ENCODE assay signal across 17 cellular contexts in genomic region chr16:72845322-72846020, GRCh38.
DNase-seq lines count a peak whose midpoint lies in the region; ATAC-seq and TF ChIP-seq lines count a peak whose summit lies in the region.
"Had no signal": no experiment of that assay in that cellular context is flagged by ENCODE, and none has a peak within 500 bp of the region (broad histone marks: within the 10 kb centered on the region; RNA-seq: fewer than 3 reads in every experiment).

No MANE protein-coding gene starts in this region.

- no peaks in the 10 kb centered on the region for H3K36me3 Mint-ChIP-seq in activated naive CD8-positive, alpha-beta T cell treated with anti-CD3 and anti-CD28 coated beads, Interleukin-2, amount 10 ng/mL, durations not matched to agents 7 days and 5 days
- no peaks in the 10 kb centered on the region for H3K36me3 Mint-ChIP-seq in activated naive CD8-positive, alpha-beta T cell treated with anti-CD3 and anti-CD28 coated beads for 36 hours
- H3K36me3 Mint-ChIP-seq in neural crest cell (ENCODE audit: low read depth) (peaks cover 4% of the 10 kb centered on the region), type B pancreatic cell (peaks cover 11% of the 10 kb centered on the region)
- H3K36me3 Mint-ChIP-seq in activated CD4-positive, alpha-beta T cell treated with anti-CD3 and anti-CD28 coated beads, Interleukin-2, amount 10 ng/mL, durations not matched to agents 24 days and 14 days (ENCODE audit: low read depth), result no peaks in the 10 kb centered on the region
- H3K36me3 Mint-ChIP-seq: CD4-positive, alpha-beta memory T cell had no signal

- POLR2A ChIA-PET in activated naive CD8-positive, alpha-beta T cell treated with anti-CD3 and anti-CD28 coated beads, Interleukin-2, amount 10 ng/mL, durations not matched to agents 7 days and 5 days (lab: Charles Lee), result no interaction called here

- H3K27me3 Mint-ChIP-seq in activated naive CD8-positive, alpha-beta T cell treated with anti-CD3 and anti-CD28 coated beads, Interleukin-2, amount 10 ng/mL, durations not matched to agents 7 days and 5 days, result peaks cover 24% of the 10 kb centered on the region
- peaks cover 32% of the 10 kb centered on the region for H3K27me3 Mint-ChIP-seq in activated naive CD8-positive, alpha-beta T cell treated with anti-CD3 and anti-CD28 coated beads for 36 hours
- H3K27me3 Mint-ChIP-seq in neural crest cell (ENCODE audit: low read depth) (no peaks in the 10 kb centered on the region), type B pancreatic cell (no peaks in the 10 kb centered on the region)
- H3K27me3 Mint-ChIP-seq in activated CD4-positive, alpha-beta T cell treated with anti-CD3 and anti-CD28 coated beads, Interleukin-2, amount 10 ng/mL, durations not matched to agents 24 days and 14 days, result peaks cover 7% of the 10 kb centered on the region

- no peak overlapping the region for H3K4me3 Mint-ChIP-seq in activated naive CD8-positive, alpha-beta T cell treated with anti-CD3 and anti-CD28 coated beads, Interleukin-2, amount 10 ng/mL, durations not matched to agents 7 days and 5 days
- no peak overlapping the region for H3K4me3 Mint-ChIP-seq in activated naive CD8-positive, alpha-beta T cell treated with anti-CD3 and anti-CD28 coated beads for 36 hours
- peak overlapping the region; percentile 16 for H3K4me3 Mint-ChIP-seq in neural crest cell
- no peak overlapping the region for H3K4me3 Mint-ChIP-seq in type B pancreatic cell
- H3K4me3 Mint-ChIP-seq in activated CD4-positive, alpha-beta T cell treated with anti-CD3 and anti-CD28 coated beads, Interleukin-2, amount 10 ng/mL, durations not matched to agents 24 days and 14 days, result no peak overlapping the region
- H3K4me3 Mint-ChIP-seq: CD4-positive, alpha-beta memory T cell had no signal

- peaks cover 33% of the 10 kb centered on the region for H3K4me1 Mint-ChIP-seq in activated naive CD8-positive, alpha-beta T cell treated with anti-CD3 and anti-CD28 coated beads, Interleukin-2, amount 10 ng/mL, durations not matched to agents 7 days and 5 days
- peaks cover 13% of the 10 kb centered on the region for H3K4me1 Mint-ChIP-seq in activated naive CD8-positive, alpha-beta T cell treated with anti-CD3 and anti-CD28 coated beads for 36 hours
- H3K4me1 Mint-ChIP-seq in neural crest cell (peaks cover 85% of the 10 kb centered on the region), type B pancreatic cell (ENCODE audit: unreplicated experiment) (peaks cover 66% of the 10 kb centered on the region)
- H3K4me1 Mint-ChIP-seq in activated CD4-positive, alpha-beta T cell treated with anti-CD3 and anti-CD28 coated beads, Interleukin-2, amount 10 ng/mL, durations not matched to agents 24 days and 14 days, result peaks cover 22% of the 10 kb centered on the region

- no peak for DNase-seq in activated naive CD8-positive, alpha-beta T cell treated with anti-CD3 and anti-CD28 coated beads, Interleukin-2, amount 10 ng/mL, durations not matched to agents 7 days and 5 days
- DNase-seq in activated naive CD8-positive, alpha-beta T cell treated with anti-CD3 and anti-CD28 coated beads for 36 hours, result no peak
- DNase-seq in NCI-H774 (lab: John Stamatoyannopoulos, UW) (peak; percentile 5), neural crest cell (ENCODE audit: low read depth, low spot score) (no peak), type B pancreatic cell (ENCODE audit: extremely low spot score, unreplicated experiment) (no peak)
- no peak for DNase-seq in activated CD4-positive, alpha-beta T cell treated with anti-CD3 and anti-CD28 coated beads for 48 hours
- no peak for DNase-seq in activated CD4-positive, alpha-beta T cell treated with anti-CD3 and anti-CD28 coated beads, Interleukin-2, amount 10 ng/mL, durations not matched to agents 24 days and 14 days
- DNase-seq: CD4-positive, alpha-beta memory T cell; DMS79 treated with DMSO at 0.1 percent for 48 hours; NCI-H1048; NCI-H146; NCI-H2081 treated with DMSO at 0.1 percent for 48 hours; NCI-H2227 treated with DMSO at 0.1 percent for 48 hours; NCI-H69 had no signal

- intact Hi-C loops in activated CD4-positive, alpha-beta T cell treated with anti-CD3 and anti-CD28 coated beads, Interleukin-2, amount 10 ng/mL, durations not matched to agents 24 days and 14 days (cut with micrococcal nuclease), result no loop called here

- ATAC-seq in activated naive CD8-positive, alpha-beta T cell treated with anti-CD3 and anti-CD28 coated beads, Interleukin-2, amount 10 ng/mL, durations not matched to agents 7 days and 5 days (ENCODE audit: low read depth), result no peak
- ATAC-seq in GM18907 (IDR thresholded peaks at IDR 0.05; ENCODE audit: unreplicated experiment), result no peak
- ATAC-seq: HCT116, Right ventricle myocardium inferior had no signal

- H3K9me3 Mint-ChIP-seq in activated naive CD8-positive, alpha-beta T cell treated with anti-CD3 and anti-CD28 coated beads, Interleukin-2, amount 10 ng/mL, durations not matched to agents 7 days and 5 days, result no peaks in the 10 kb centered on the region
- H3K9me3 Mint-ChIP-seq in activated naive CD8-positive, alpha-beta T cell treated with anti-CD3 and anti-CD28 coated beads for 36 hours, result no peaks in the 10 kb centered on the region
- no peaks in the 10 kb centered on the region for H3K9me3 Mint-ChIP-seq in neural crest cell
- no peaks in the 10 kb centered on the region for H3K9me3 Mint-ChIP-seq in type B pancreatic cell
- H3K9me3 Mint-ChIP-seq in activated CD4-positive, alpha-beta T cell treated with anti-CD3 and anti-CD28 coated beads, Interleukin-2, amount 10 ng/mL, durations not matched to agents 24 days and 14 days, result no peaks in the 10 kb centered on the region

- TF ChIP-seq CTCF in neural crest cell (conservative IDR thresholded peaks at IDR 0.05) (no peak), type B pancreatic cell (conservative IDR thresholded peaks at IDR 0.05) (no peak)

- H3K27ac Mint-ChIP-seq in activated naive CD8-positive, alpha-beta T cell treated with anti-CD3 and anti-CD28 coated beads, Interleukin-2, amount 10 ng/mL, durations not matched to agents 7 days and 5 days, result peak overlapping the region; percentile 49
- H3K27ac Mint-ChIP-seq in activated naive CD8-positive, alpha-beta T cell treated with anti-CD3 and anti-CD28 coated beads for 36 hours, result no peak overlapping the region
- H3K27ac Mint-ChIP-seq in neural crest cell (ENCODE audit: unreplicated experiment) (peak overlapping the region; percentile 90), type B pancreatic cell (peak overlapping the region; percentile 20)
- no peak overlapping the region for H3K27ac Mint-ChIP-seq in activated CD4-positive, alpha-beta T cell treated with anti-CD3 and anti-CD28 coated beads, Interleukin-2, amount 10 ng/mL, durations not matched to agents 24 days and 14 days
- H3K27ac Mint-ChIP-seq: CD4-positive, alpha-beta memory T cell had no signal

Comparison
In these comparisons a context has a peak if more than half of its experiments do, and no peak if none do; other contexts are left out.
1. H3K27ac Mint-ChIP-seq: peak in activated naive CD8-positive, alpha-beta T cell treated with anti-CD3 and anti-CD28 coated beads, Interleukin-2, amount 10 ng/mL, durations not matched to agents 7 days and 5 days (single experiment), neural crest cell (single experiment) and type B pancreatic cell (single experiment); none in activated naive CD8-positive, alpha-beta T cell treated with anti-CD3 and anti-CD28 coated beads for 36 hours (single experiment) and activated CD4-positive, alpha-beta T cell treated with anti-CD3 and anti-CD28 coated beads, Interleukin-2, amount 10 ng/mL, durations not matched to agents 24 days and 14 days (single experiment).